Comparison of ENCODE assay signal across 12 cellular contexts in genomic region chr4:36332782-36333131, GRCh38. TPM values are rescaled to one million over a fixed set of nuclear protein-coding genes. Genes with fewer than 3 reads are reported as not detected.
DNase-seq lines count a peak whose midpoint lies in the region; ATAC-seq lines count a peak whose summit lies in the region.
"Had no signal": no experiment of that assay in that cellular context is flagged by ENCODE, and none has a peak within 500 bp of the region (broad histone marks: within the 10 kb centered on the region; RNA-seq: fewer than 3 reads in every experiment).

No MANE protein-coding gene starts in this region.

- intact Hi-C loops in activated CD4-positive, alpha-beta T cell treated with anti-CD3 and anti-CD28 coated beads for 36 hours (cut with DNase I, micrococcal nuclease): loop anchor here in 1 of 2 experiments (1.0 kb wide), 1 partner anchor 9 kb away; no protein-coding TSS in a partner anchor

- H3K36me3 Mint-ChIP-seq in activated CD4-positive, alpha-beta T cell treated with anti-CD3 and anti-CD28 coated beads for 36 hours (ENCODE audit: low read depth): no peaks in the 10 kb centered on the region
- no peaks in the 10 kb centered on the region for H3K36me3 Mint-ChIP-seq in naive B cell

- peak; percentile 89 for ATAC-seq in activated CD4-positive, alpha-beta T cell treated with anti-CD3 and anti-CD28 coated beads for 36 hours
- ATAC-seq in GM21529 (IDR thresholded peaks at IDR 0.05; ENCODE audit: unreplicated experiment) (peak; percentile 98), HG03135 (IDR thresholded peaks at IDR 0.05; ENCODE audit: unreplicated experiment) (peak; percentile 97), naive B cell (ENCODE audit: low read depth in 2 of 2) (peak; percentile 77 to 78)

- no peak for DNase-seq in activated CD4-positive, alpha-beta T cell treated with anti-CD3 and anti-CD28 coated beads for 36 hours
- DNase-seq in activated CD4-positive, alpha-beta T cell treated with anti-CD3 and anti-CD28 coated beads, Interleukin-2, amount 50 U/mL, for 48 hours: no peak
- DNase-seq in naive B cell: no peak
- DNase-seq in NCI-H128 (lab: John Stamatoyannopoulos, UW; ENCODE audit: unreplicated experiment): no peak
- no peak for DNase-seq in NCI-H1436 (lab: John Stamatoyannopoulos, UW)
- DNase-seq in T-helper 9 cell: no peak
- DNase-seq: 8988T, thyroid gland had no signal

- H3K27ac Mint-ChIP-seq in activated CD4-positive, alpha-beta T cell treated with anti-CD3 and anti-CD28 coated beads for 36 hours: peak overlapping the region; percentile 69
- H3K27ac Mint-ChIP-seq in naive B cell: peak overlapping the region in 2 of 6 donors; percentile 1 to 4

- H3K4me3 Mint-ChIP-seq in activated CD4-positive, alpha-beta T cell treated with anti-CD3 and anti-CD28 coated beads for 36 hours: no peak overlapping the region
- H3K4me3 Mint-ChIP-seq in naive B cell: no peak overlapping the region

- CTCF ChIA-PET in activated CD4-positive, alpha-beta T cell treated with anti-CD3 and anti-CD28 coated beads for 36 hours (lab: Charles Lee): interaction anchor here (0.7 to 1.9 kb wide), 6 partner anchors 13 to 313 kb away, joined by 3 to 9 read pairs (median 4); no protein-coding TSS in a partner anchor

- POLR2A ChIA-PET in activated CD4-positive, alpha-beta T cell treated with anti-CD3 and anti-CD28 coated beads for 36 hours (lab: Charles Lee): interaction anchor here (0.7 to 1.2 kb wide), 7 partner anchors 47 to 119 kb away, joined by 3 to 4 read pairs (median 3); partner anchors contain the start of gene ARAP2

- H3K27me3 Mint-ChIP-seq in activated CD4-positive, alpha-beta T cell treated with anti-CD3 and anti-CD28 coated beads for 36 hours: peaks cover 2% of the 10 kb centered on the region
- no peaks in the 10 kb centered on the region for H3K27me3 Mint-ChIP-seq in naive B cell

- peaks cover under 1% of the 10 kb centered on the region for H3K9me3 Mint-ChIP-seq in activated CD4-positive, alpha-beta T cell treated with anti-CD3 and anti-CD28 coated beads for 36 hours (ENCODE audit: low read depth)
- H3K9me3 Mint-ChIP-seq in naive B cell: no peaks in the 10 kb centered on the region

- H3K4me1 Mint-ChIP-seq in activated CD4-positive, alpha-beta T cell treated with anti-CD3 and anti-CD28 coated beads for 36 hours: peaks cover 20% of the 10 kb centered on the region
- H3K4me1 Mint-ChIP-seq in naive B cell: peaks cover 11 to 22% (median 18%) of the 10 kb centered on the region in 3 donors

RNA-seq across cellular contexts. Expression of gene DTHD1, which starts 51.3 kb away (rescaled TPM):
- total RNA-seq in activated CD4-positive, alpha-beta T cell treated with anti-CD3 and anti-CD28 coated beads for 36 hours: under 1 TPM; 0.73 to 0.76 TPM
- not detected for polyA plus RNA-seq in naive B cell (ENCODE audit: low read depth in 6 of 6)
- total RNA-seq: HT1080, myocyte had no signal
